Comparison of ENCODE assay signal across 1 cellular context in the genomic region with DNA sequence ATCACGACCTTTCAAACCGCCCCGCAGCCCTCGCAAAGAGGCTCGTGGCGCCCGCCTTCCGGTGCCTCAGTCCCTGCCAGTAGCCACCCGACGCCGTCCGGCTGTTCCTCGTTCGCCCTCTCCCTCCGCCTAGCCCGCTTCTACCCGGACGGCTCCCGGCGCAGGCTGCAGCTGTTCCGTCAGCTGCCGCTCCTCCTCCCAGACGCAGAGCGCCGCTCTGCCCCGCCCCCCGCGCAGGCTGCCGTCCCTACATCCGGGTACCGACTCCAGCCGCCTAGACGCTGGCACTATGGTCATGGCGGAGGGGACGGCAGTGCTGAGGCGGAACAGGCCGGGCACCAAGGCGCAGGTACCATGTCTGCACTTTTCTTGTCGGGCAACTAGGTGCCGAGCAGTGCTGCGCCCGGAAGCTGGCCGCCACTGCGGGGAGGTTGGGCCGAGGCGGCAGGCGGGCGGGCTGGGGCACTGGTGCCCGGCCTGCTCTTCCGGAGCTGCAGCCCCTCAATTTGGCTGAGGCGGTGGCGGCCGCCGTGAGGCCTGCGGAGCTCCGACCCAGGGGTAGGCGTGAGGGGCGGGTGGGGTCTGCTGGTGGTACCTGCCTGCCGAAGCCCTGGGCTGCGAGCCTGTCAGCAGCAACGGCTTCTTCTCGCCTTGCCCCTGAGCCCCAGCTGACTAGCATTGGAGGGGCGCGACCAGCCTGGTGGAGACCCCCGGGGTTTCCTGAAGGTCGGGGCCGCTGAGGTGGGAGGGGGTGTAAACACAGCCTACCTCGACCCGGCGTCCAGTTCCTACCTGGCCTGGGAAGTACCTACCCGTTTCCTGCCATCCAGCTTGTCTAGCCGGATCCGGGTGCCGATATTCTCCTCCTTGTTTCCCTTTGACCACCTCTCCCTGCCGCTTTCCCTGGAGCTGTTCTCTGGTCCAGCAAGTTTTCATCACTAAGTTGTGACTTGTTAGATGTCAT.
A peak's percentile ranks its signal among the peaks of the same experiment; 100 is the strongest.
TF ChIP-seq lines count a peak whose summit lies in the region.

A gene (plus strand): TSS at position 269 of the 964 bp plus-strand sequence. CDS start 21 bp downstream, at position 290.

TF ChIP-seq in K562, 482 proteins besides CTCF, POLR2A, EP300 and RAD21 (continued from another document):
- TF ChIP-seq, protein P1, sequence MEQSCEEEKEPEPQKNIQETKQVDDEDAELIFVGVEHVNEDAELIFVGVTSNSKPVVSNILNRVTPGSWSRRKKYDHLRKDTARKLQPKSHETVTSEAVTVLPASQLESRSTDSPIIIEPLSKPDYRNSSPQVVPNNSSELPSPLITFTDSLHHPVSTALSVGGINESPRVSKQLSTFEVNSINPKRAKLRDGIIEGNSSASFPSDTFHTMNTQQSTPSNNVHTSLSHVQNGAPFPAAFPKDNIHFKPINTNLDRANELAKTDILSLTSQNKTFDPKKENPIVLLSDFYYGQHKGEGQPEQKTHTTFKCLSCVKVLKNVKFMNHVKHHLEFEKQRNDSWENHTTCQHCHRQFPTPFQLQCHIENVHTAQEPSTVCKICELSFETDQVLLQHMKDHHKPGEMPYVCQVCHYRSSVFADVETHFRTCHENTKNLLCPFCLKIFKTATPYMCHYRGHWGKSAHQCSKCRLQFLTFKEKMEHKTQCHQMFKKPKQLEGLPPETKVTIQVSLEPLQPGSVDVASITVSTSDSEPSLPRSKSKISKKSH (CRISPR knock-in tag; IDR thresholded peaks at IDR 0.05) = no peak
- TF ChIP-seq, protein P2, sequence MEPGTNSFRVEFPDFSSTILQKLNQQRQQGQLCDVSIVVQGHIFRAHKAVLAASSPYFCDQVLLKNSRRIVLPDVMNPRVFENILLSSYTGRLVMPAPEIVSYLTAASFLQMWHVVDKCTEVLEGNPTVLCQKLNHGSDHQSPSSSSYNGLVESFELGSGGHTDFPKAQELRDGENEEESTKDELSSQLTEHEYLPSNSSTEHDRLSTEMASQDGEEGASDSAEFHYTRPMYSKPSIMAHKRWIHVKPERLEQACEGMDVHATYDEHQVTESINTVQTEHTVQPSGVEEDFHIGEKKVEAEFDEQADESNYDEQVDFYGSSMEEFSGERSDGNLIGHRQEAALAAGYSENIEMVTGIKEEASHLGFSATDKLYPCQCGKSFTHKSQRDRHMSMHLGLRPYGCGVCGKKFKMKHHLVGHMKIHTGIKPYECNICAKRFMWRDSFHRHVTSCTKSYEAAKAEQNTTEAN (CRISPR knock-in tag; IDR thresholded peaks at IDR 0.05) = 0 out of 2 replicates have a peak, but pooled peaks have one; percentile 19
- TF ChIP-seq, protein P3, sequence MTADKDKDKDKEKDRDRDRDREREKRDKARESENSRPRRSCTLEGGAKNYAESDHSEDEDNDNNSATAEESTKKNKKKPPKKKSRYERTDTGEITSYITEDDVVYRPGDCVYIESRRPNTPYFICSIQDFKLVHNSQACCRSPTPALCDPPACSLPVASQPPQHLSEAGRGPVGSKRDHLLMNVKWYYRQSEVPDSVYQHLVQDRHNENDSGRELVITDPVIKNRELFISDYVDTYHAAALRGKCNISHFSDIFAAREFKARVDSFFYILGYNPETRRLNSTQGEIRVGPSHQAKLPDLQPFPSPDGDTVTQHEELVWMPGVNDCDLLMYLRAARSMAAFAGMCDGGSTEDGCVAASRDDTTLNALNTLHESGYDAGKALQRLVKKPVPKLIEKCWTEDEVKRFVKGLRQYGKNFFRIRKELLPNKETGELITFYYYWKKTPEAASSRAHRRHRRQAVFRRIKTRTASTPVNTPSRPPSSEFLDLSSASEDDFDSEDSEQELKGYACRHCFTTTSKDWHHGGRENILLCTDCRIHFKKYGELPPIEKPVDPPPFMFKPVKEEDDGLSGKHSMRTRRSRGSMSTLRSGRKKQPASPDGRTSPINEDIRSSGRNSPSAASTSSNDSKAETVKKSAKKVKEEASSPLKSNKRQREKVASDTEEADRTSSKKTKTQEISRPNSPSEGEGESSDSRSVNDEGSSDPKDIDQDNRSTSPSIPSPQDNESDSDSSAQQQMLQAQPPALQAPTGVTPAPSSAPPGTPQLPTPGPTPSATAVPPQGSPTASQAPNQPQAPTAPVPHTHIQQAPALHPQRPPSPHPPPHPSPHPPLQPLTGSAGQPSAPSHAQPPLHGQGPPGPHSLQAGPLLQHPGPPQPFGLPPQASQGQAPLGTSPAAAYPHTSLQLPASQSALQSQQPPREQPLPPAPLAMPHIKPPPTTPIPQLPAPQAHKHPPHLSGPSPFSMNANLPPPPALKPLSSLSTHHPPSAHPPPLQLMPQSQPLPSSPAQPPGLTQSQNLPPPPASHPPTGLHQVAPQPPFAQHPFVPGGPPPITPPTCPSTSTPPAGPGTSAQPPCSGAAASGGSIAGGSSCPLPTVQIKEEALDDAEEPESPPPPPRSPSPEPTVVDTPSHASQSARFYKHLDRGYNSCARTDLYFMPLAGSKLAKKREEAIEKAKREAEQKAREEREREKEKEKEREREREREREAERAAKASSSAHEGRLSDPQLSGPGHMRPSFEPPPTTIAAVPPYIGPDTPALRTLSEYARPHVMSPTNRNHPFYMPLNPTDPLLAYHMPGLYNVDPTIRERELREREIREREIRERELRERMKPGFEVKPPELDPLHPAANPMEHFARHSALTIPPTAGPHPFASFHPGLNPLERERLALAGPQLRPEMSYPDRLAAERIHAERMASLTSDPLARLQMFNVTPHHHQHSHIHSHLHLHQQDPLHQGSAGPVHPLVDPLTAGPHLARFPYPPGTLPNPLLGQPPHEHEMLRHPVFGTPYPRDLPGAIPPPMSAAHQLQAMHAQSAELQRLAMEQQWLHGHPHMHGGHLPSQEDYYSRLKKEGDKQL (CRISPR knock-in tag; IDR thresholded peaks at IDR 0.05; ENCODE audit: borderline replicate concordance) = no peak
- TF ChIP-seq BRCA1 (IDR thresholded peaks at IDR 0.05) = no peak
- TF ChIP-seq BRCA1 (CRISPR knock-in tag; IDR thresholded peaks at IDR 0.05) = no peak
- TF ChIP-seq ZNF146 (CRISPR knock-in tag; IDR thresholded peaks at IDR 0.05; ENCODE audit: unreplicated experiment) = peak; percentile 7
- TF ChIP-seq SOX6 (IDR thresholded peaks at IDR 0.05) = peak; percentile 66
- TF ChIP-seq ZNF12 (CRISPR knock-in tag; IDR thresholded peaks at IDR 0.05) = no peak
- no peak for TF ChIP-seq ERF (CRISPR knock-in tag; IDR thresholded peaks at IDR 0.05)
- no peak for TF ChIP-seq PPARD (CRISPR knock-in tag; IDR thresholded peaks at IDR 0.05)
- TF ChIP-seq CEBPG (CRISPR knock-in tag; IDR thresholded peaks at IDR 0.05) = no peak
- TF ChIP-seq CEBPG (tag; conservative IDR thresholded peaks at IDR 0.05 in 1 of 2, IDR thresholded peaks at IDR 0.05 in 1 of 2) = no peak
- TF ChIP-seq EWSR1 (IDR thresholded peaks at IDR 0.05; ENCODE audit: borderline replicate concordance, low read depth, partially characterized antibody) = no peak
- TF ChIP-seq DPF2 (IDR thresholded peaks at IDR 0.05) = peak; percentile 67; the same call in 1 of the 2 replicates
- no peak for TF ChIP-seq RBM25 (IDR thresholded peaks at IDR 0.05; ENCODE audit: low read depth, low read length, severe bottlenecking)
- TF ChIP-seq ZFPM2 (CRISPR knock-in tag; IDR thresholded peaks at IDR 0.05) = no peak
